ENCODE assay signal across 2 cellular contexts in the genomic region with DNA sequence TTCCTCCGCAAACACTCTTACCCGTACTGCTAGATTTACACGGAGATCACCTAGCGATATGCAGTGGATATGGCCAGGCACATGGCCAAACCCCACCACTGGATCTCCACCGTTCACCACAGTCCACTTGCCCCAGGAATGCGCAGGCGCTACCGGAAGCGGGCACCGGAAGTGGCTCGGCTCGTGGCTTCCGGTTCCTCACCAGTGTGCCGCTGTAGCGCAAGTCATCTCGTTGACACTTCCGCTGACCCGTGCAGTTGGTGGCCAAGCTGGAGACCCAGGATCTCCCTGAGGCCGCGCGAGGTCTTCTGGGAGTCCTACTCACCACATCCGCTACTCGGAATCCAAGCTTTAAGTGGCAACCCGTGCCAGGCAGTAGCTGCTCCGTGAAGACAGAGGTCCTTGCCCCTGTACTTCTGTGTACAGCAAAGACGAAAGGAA.
TF ChIP-seq lines count a peak whose summit lies in the region.

No MANE protein-coding gene starts in this region.

TF ChIP-seq in liver, 16 proteins besides CTCF, POLR2A, EP300 and RAD21:
- TF ChIP-seq HNF4G (IDR thresholded peaks at IDR 0.05) (no peak), RXRA (IDR thresholded peaks at IDR 0.05) (no peak), GABPA (IDR thresholded peaks at IDR 0.05 in 1 of 2, conservative IDR thresholded peaks at IDR 0.05 in 1 of 2) (peak; percentile 76 to 91), YY1 (IDR thresholded peaks at IDR 0.05) (no peak), SP1 (IDR thresholded peaks at IDR 0.05) (no peak), FOXA2 (IDR thresholded peaks at IDR 0.05) (no peak)
- TF ChIP-seq, protein P1, sequence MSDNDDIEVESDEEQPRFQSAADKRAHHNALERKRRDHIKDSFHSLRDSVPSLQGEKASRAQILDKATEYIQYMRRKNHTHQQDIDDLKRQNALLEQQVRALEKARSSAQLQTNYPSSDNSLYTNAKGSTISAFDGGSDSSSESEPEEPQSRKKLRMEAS (IDR thresholded peaks at IDR 0.05): no peak
TF ChIP-seq in liver: peak in this region for 1.

TF ChIP-seq in HepG2, 621 proteins besides CTCF, POLR2A, EP300 and RAD21:
- TF ChIP-seq ZNF44 (CRISPR knock-in tag; IDR thresholded peaks at IDR 0.05): no peak
- TF ChIP-seq, protein P2, sequence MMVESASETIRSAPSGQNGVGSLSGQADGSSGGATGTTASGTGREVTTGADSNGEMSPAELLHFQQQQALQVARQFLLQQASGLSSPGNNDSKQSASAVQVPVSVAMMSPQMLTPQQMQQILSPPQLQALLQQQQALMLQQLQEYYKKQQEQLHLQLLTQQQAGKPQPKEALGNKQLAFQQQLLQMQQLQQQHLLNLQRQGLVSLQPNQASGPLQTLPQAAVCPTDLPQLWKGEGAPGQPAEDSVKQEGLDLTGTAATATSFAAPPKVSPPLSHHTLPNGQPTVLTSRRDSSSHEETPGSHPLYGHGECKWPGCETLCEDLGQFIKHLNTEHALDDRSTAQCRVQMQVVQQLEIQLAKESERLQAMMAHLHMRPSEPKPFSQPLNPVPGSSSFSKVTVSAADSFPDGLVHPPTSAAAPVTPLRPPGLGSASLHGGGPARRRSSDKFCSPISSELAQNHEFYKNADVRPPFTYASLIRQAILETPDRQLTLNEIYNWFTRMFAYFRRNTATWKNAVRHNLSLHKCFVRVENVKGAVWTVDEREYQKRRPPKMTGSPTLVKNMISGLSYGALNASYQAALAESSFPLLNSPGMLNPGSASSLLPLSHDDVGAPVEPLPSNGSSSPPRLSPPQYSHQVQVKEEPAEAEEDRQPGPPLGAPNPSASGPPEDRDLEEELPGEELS (CRISPR knock-in tag; IDR thresholded peaks at IDR 0.05): no peak
- TF ChIP-seq ZFP36 (IDR thresholded peaks at IDR 0.05; ENCODE audit: borderline replicate concordance, low read depth, low read length, partially characterized antibody): no peak
- TF ChIP-seq KDM4B (CRISPR knock-in tag; IDR thresholded peaks at IDR 0.05): no peak
- TF ChIP-seq SKI (IDR thresholded peaks at IDR 0.05; ENCODE audit: partially characterized antibody): no peak
- TF ChIP-seq KDM2A (CRISPR knock-in tag; IDR thresholded peaks at IDR 0.05; ENCODE audit: borderline replicate concordance, low read depth): no peak
